8 cellular contexts compared by ENCODE assay signal in the genomic region with DNA sequence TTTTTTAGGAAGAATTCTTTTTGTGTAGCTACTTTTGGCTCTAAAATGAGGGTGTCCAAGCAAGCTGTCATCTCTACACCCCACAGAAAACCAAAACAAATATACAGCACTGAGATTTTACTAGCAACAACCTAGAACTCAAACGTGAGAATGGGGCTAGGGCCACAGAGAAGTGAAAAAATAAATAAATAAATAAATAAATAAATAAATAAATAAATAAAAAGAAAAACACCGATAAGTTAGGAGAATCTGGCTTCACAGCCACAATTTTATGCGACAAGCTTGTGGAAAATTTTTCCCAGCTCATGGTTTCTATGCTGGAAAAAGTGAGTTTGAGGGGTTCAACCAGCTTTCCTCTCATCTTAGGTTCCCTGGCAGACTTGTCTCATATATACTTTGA.
"Had no signal": no experiment of that assay in that cellular context is flagged by ENCODE, and none has a peak within 500 bp of the region (broad histone marks: within the 10 kb centered on the region; RNA-seq: fewer than 3 reads in every experiment).

No MANE protein-coding gene starts in this region.

- ATAC-seq: GM12878 had no signal

- FAIRE-seq: G401.6, GM12878, GM12891, GM12892, GM18507, GM19239 had no signal

- DNase-seq: GDM1, GF-D8 had no signal

- H3K4me3 ChIP-seq: GM12878 had no signal
